ENCODE assay signal across 9 cellular contexts in genomic region chr18:74139888-74140287, GRCh38. TPM values are rescaled to one million over a fixed set of nuclear protein-coding genes. Genes with fewer than 3 reads are reported as not detected.
A peak's percentile ranks its signal among the peaks of the same experiment; 100 is the strongest.
DNase-seq lines count a peak whose midpoint lies in the region; ATAC-seq and TF ChIP-seq lines count a peak whose summit lies in the region.
"Had no signal": no experiment of that assay in that cellular context is flagged by ENCODE, and none has a peak within 500 bp of the region (broad histone marks: within the 10 kb centered on the region; RNA-seq: fewer than 3 reads in every experiment).

No MANE protein-coding gene starts in this region.

- TF ChIP-seq CTCF in astrocyte of the spinal cord (IDR thresholded peaks at IDR 0.05; ENCODE audit: low read depth, low read length): no peak

- DNase-seq in activated CD4-positive, alpha-beta T cell treated with anti-CD3 and anti-CD28 coated beads for 48 hours: peak; percentile 67
- no peak for DNase-seq in activated CD4-positive, alpha-beta T cell treated with anti-CD3 and anti-CD28 coated beads, Interleukin-2, amount 50 U/mL, for 4 hours
- DNase-seq in Kasumi-1 (lab: John Stamatoyannopoulos, UW): peak; percentile 45 to 47
- DNase-seq in astrocyte of the spinal cord (ENCODE audit: low read depth, low spot score): peak; percentile 58
- peak; percentile 49 for DNase-seq in stimulated activated CD8-positive, alpha-beta memory T cell treated with anti-CD3 and anti-CD28 coated beads, Interleukin-4, amount 100 ng/mL, for 48 hours
- DNase-seq in left ventricle myocardium superior: no peak
- DNase-seq in NCI-H82 treated with DMSO at 0.1 percent for 48 hours (lab: John Stamatoyannopoulos, UW; ENCODE audit: unreplicated experiment): no peak
- DNase-seq: NCI-H1092 had no signal

- in situ Hi-C loops in astrocyte of the spinal cord (cut with HindIII; ENCODE audit: low sequenced_read_pairs): no loop called here

- H3K4me3 ChIP-seq in astrocyte of the spinal cord (ENCODE audit: low read depth, low read length): no peak overlapping the region

- intact Hi-C loops in left ventricle myocardium superior (cut with micrococcal nuclease): no loop called here

- ATAC-seq in left ventricle myocardium superior: no peak
- no peak for ATAC-seq in HG02938 (IDR thresholded peaks at IDR 0.05; ENCODE audit: unreplicated experiment)

RNA-seq across cellular contexts. Expression of gene FBXO15, which starts 7.7 kb away (rescaled TPM):
- total RNA-seq in left ventricle myocardium superior: not detected

RNA-seq across cellular contexts. Expression of gene TIMM21, which starts 8.4 kb away (rescaled TPM):
- total RNA-seq in left ventricle myocardium superior: 163 TPM

Comparison
In these comparisons a context has a peak if more than half of its experiments do, and no peak if none do; other contexts are left out.
1. DNase-seq: peak in activated CD4-positive, alpha-beta T cell treated with anti-CD3 and anti-CD28 coated beads for 48 hours (single experiment), Kasumi-1 (2 of 2), astrocyte of the spinal cord (single experiment) and stimulated activated CD8-positive, alpha-beta memory T cell treated with anti-CD3 and anti-CD28 coated beads, Interleukin-4, amount 100 ng/mL, for 48 hours (single experiment); none in activated CD4-positive, alpha-beta T cell treated with anti-CD3 and anti-CD28 coated beads, Interleukin-2, amount 50 U/mL, for 4 hours (0 of 2), left ventricle myocardium superior (single experiment) and NCI-H82 treated with DMSO at 0.1 percent for 48 hours (single experiment).